10 cellular contexts compared by ENCODE assay signal in the genomic region with DNA sequence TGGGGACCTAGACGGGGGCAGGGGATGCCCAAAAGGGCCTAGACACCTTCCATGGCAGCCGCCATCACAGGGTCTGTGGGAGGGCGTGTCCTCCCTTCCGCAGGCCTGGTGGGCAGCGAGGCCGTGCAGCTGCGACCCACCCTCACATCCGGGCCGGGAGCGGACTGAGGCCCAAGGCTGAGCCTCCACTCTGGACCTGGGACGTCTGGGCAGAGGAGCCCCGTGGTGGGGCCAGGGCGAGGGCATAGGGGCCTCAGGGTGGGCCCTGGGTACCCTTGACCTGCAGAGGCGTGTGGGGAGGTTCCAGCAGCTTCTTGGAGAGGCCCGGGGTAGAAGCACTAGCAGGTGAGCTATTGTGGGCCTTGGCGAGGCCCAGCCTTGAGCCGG. TPM values are rescaled to one million over a fixed set of nuclear protein-coding genes. Genes with fewer than 3 reads are reported as not detected.
DNase-seq lines count a peak whose midpoint lies in the region; ATAC-seq and TF ChIP-seq lines count a peak whose summit lies in the region.
"Had no signal": no experiment of that assay in that cellular context is flagged by ENCODE, and none has a peak within 500 bp of the region (broad histone marks: within the 10 kb centered on the region; RNA-seq: fewer than 3 reads in every experiment).

No MANE protein-coding gene starts in this region.

- H3K9me3 Mint-ChIP-seq in CD8-positive, alpha-beta T cell, result no peaks in the 10 kb centered on the region
- H3K9me3 Mint-ChIP-seq in effector memory CD8-positive, alpha-beta T cell, result no peaks in the 10 kb centered on the region

- no peaks in the 10 kb centered on the region for H3K27me3 Mint-ChIP-seq in CD8-positive, alpha-beta T cell (ENCODE audit: low read depth)
- no peaks in the 10 kb centered on the region for H3K27me3 Mint-ChIP-seq in effector memory CD8-positive, alpha-beta T cell

- no peak for ATAC-seq in CD8-positive, alpha-beta T cell
- ATAC-seq in PC-3 (no peak), GM18517 (IDR thresholded peaks at IDR 0.05; ENCODE audit: unreplicated experiment) (no peak)
- no peak for ATAC-seq in effector memory CD8-positive, alpha-beta T cell (replicated peaks)

- no peaks in the 10 kb centered on the region for H3K9me3 ChIP-seq in CD8-positive, alpha-beta T cell (ENCODE audit: low read length)
- H3K9me3 ChIP-seq in PC-3 (ENCODE audit: low read length), result no peaks in the 10 kb centered on the region
- H3K9me3 ChIP-seq in parathyroid adenoma (ENCODE audit: control insufficient read depth, low read length), result no peaks in the 10 kb centered on the region

- H3K36me3 ChIP-seq in CD8-positive, alpha-beta T cell (ENCODE audit: insufficient read depth, low read length), result no peaks in the 10 kb centered on the region
- H3K36me3 ChIP-seq in PC-3 (ENCODE audit: low read depth, low read length), result no peaks in the 10 kb centered on the region
- no peaks in the 10 kb centered on the region for H3K36me3 ChIP-seq in parathyroid adenoma (ENCODE audit: control insufficient read depth, insufficient read depth, low read length)

- CTCF ChIA-PET in CD8-positive, alpha-beta T cell (lab: Charles Lee), result interaction anchor here (1.1 to 2.4 kb wide), 14 partner anchors 12 to 224 kb away, joined by 3 to 7 read pairs (median 4); partner anchors contain the start of gene STK32C
- CTCF ChIA-PET in PC-3 (lab: Charles Lee), result no interaction called here

- peak overlapping the region; percentile 98 for H3K27ac Mint-ChIP-seq in CD8-positive, alpha-beta T cell
- peak overlapping the region; percentile 94 to 99 for H3K27ac Mint-ChIP-seq in effector memory CD8-positive, alpha-beta T cell

- intact Hi-C loops in CD8-positive, alpha-beta T cell (cut with DNase I, micrococcal nuclease), result loop anchor here (1.0 to 5.0 kb wide), 3 partner anchors 49 to 544 kb away; partner anchors contain the start of genes PPP2R2D (in 1 of the 2), PWWP2B (in 1 of the 2) and STK32C (in 1 of the 2)
- intact Hi-C loops in PC-3 (cut with micrococcal nuclease), result no loop called here

- no peaks in the 10 kb centered on the region for H4K20me1 ChIP-seq in PC-3 (ENCODE audit: low read length)

- H3K9ac ChIP-seq in PC-3 (ENCODE audit: low read length) (0 out of 2 replicates have a peak overlapping the region, but pooled peaks have one; percentile 90), parathyroid adenoma (no peak overlapping the region)

- POLR2A ChIA-PET in CD8-positive, alpha-beta T cell (lab: Charles Lee), result interaction anchor here (0.8 to 2.0 kb wide), 2 partner anchors 16 to 49 kb away, joined by 4 to 12 read pairs; partner anchors contain the start of gene PWWP2B
- POLR2A ChIA-PET in PC-3 (lab: Charles Lee; ENCODE audit: unreplicated experiment), result interaction anchor here (0.6 kb wide), 1 partner anchor 15 kb away, joined by 3 read pairs; no protein-coding TSS in a partner anchor

- peak overlapping the region; percentile 53 for H3K4me3 ChIP-seq in CD8-positive, alpha-beta T cell (ENCODE audit: low read depth, low read length)
- H3K4me3 ChIP-seq in PC-3 (ENCODE audit: low read length) (no peak overlapping the region), parathyroid adenoma (ENCODE audit: low read depth, low read length) (no peak overlapping the region)
- H3K4me3 ChIP-seq: dorsolateral prefrontal cortex had no signal

- no peak for TF ChIP-seq CTCF in CD8-positive, alpha-beta T cell (IDR thresholded peaks at IDR 0.05)
- TF ChIP-seq CTCF in PC-3 (conservative IDR thresholded peaks at IDR 0.05; ENCODE audit: low read depth, low read length) (no peak), parathyroid adenoma (IDR thresholded peaks at IDR 0.05) (no peak)

- DNase-seq in CD8-positive, alpha-beta T cell, result no peak
- DNase-seq in PC-3 (no peak), nucleus accumbens (lab: John Stamatoyannopoulos, UW) (no peak), cerebellar nuclear complex (lab: John Stamatoyannopoulos, UW) (no peak), NCI-H748 (lab: John Stamatoyannopoulos, UW; ENCODE audit: unreplicated experiment) (no peak)
- DNase-seq in effector memory CD8-positive, alpha-beta T cell, result no peak
- DNase-seq: dorsolateral prefrontal cortex, NCI-H2227 treated with DMSO at 0.1 percent for 48 hours had no signal

- no peaks in the 10 kb centered on the region for H3K9me2 ChIP-seq in PC-3 (replicated peaks; ENCODE audit: low read length)

- H2AFZ ChIP-seq in PC-3 (ENCODE audit: low read length) (no peak overlapping the region), parathyroid adenoma (peak overlapping the region; percentile 74)

- BruUV-seq in PC-3 (replicated peaks; lab: Mats Ljungman, UMichigan), result no TSS peak

- no peaks in the 10 kb centered on the region for H3K36me3 Mint-ChIP-seq in CD8-positive, alpha-beta T cell
- peaks cover 11% of the 10 kb centered on the region for H3K36me3 Mint-ChIP-seq in effector memory CD8-positive, alpha-beta T cell (ENCODE audit: insufficient read depth)

- peak overlapping the region; percentile 87 for H3K27ac ChIP-seq in CD8-positive, alpha-beta T cell (ENCODE audit: low read depth, low read length)
- H3K27ac ChIP-seq in PC-3 (ENCODE audit: low read length) (no peak overlapping the region), parathyroid adenoma (no peak overlapping the region)

- peak overlapping the region; percentile 71 for H3K4me3 Mint-ChIP-seq in CD8-positive, alpha-beta T cell
- peak overlapping the region; percentile 59 to 79 for H3K4me3 Mint-ChIP-seq in effector memory CD8-positive, alpha-beta T cell

- no peak overlapping the region for H3K4me2 ChIP-seq in PC-3 (ENCODE audit: low read length)
- no peak overlapping the region for H3K4me2 ChIP-seq in parathyroid adenoma (ENCODE audit: low read length)

- peaks cover 47% of the 10 kb centered on the region for H3K4me1 Mint-ChIP-seq in CD8-positive, alpha-beta T cell (ENCODE audit: low read depth)
- H3K4me1 Mint-ChIP-seq in effector memory CD8-positive, alpha-beta T cell (ENCODE audit: low read depth in 2 of 2), result peaks cover 25 to 30% of the 10 kb centered on the region in 2 donors

- no peaks in the 10 kb centered on the region for H3K79me2 ChIP-seq in PC-3 (ENCODE audit: low read length)
- no peaks in the 10 kb centered on the region for H3K79me2 ChIP-seq in parathyroid adenoma

- H3K27me3 ChIP-seq in CD8-positive, alpha-beta T cell (ENCODE audit: insufficient read depth, low read length), result no peaks in the 10 kb centered on the region
- H3K27me3 ChIP-seq in PC-3 (ENCODE audit: low read length) (no peaks in the 10 kb centered on the region), parathyroid adenoma (ENCODE audit: control insufficient read depth, insufficient read depth, low read length) (no peaks in the 10 kb centered on the region)
- H3K27me3 ChIP-seq: dorsolateral prefrontal cortex had no signal

- H3K4me1 ChIP-seq in CD8-positive, alpha-beta T cell (ENCODE audit: insufficient read depth, low read length), result peaks cover 54% of the 10 kb centered on the region
- peaks cover 26% of the 10 kb centered on the region for H3K4me1 ChIP-seq in PC-3 (ENCODE audit: insufficient read depth, low read length)
- peaks cover 18% of the 10 kb centered on the region for H3K4me1 ChIP-seq in parathyroid adenoma

- no peaks in the 10 kb centered on the region for H3F3A ChIP-seq in PC-3 (ENCODE audit: low read length, unreplicated experiment)

RNA-seq across cellular contexts. Expression of gene PWWP2B, which starts 49.2 kb away (rescaled TPM):
- total RNA-seq in CD8-positive, alpha-beta T cell, result 10 to 100 TPM; 25.6 to 27.1 TPM
- total RNA-seq in PC-3 (2014; rRNA removed), result 24.5 and 41.5 TPM in 2 replicates
